In genomic region chr12:57216931-57217871, GRCh38 we compare ENCODE assay signal across 7 cellular contexts. TPM values are rescaled to one million over a fixed set of nuclear protein-coding genes. Genes with fewer than 3 reads are reported as not detected.
DNase-seq lines count a peak whose midpoint lies in the region; ATAC-seq and TF ChIP-seq lines count a peak whose summit lies in the region.

No MANE protein-coding gene starts in this region.

- H3K9me3 Mint-ChIP-seq in MCF 10A (ENCODE audit: unreplicated experiment) (no peaks in the 10 kb centered on the region), natural killer cell (no peaks in the 10 kb centered on the region)

- POLR2A ChIA-PET in MCF 10A (lab: Yijun Ruan, JAX), result interaction anchor here (0.7 to 1.1 kb wide), 3 partner anchors 23 to 185 kb away, joined by 3 read pairs; no protein-coding TSS in a partner anchor

- no peak for TF ChIP-seq POLR2A in NB4 (IDR thresholded peaks at IDR 0.05; ENCODE audit: extremely low read depth, insufficient read length)

- peaks cover 11% of the 10 kb centered on the region for H3K27me3 ChIP-seq in GM06990 (replicated peaks; ENCODE audit: control insufficient read depth, insufficient read depth, low read length)

- intact Hi-C loops in MCF 10A (cut with micrococcal nuclease) (no loop called here), natural killer cell (cut with micrococcal nuclease) (loop anchor here (1.0 kb wide), 1 partner anchor 8 kb away; no protein-coding TSS in a partner anchor)

- H3K36me3 ChIP-seq in GM06990 (ENCODE audit: control insufficient read depth, insufficient read depth, low read length), result no peaks in the 10 kb centered on the region

- TF ChIP-seq CTCF in GM06990 (IDR thresholded peaks at IDR 0.05; ENCODE audit: insufficient read depth, low read length, poor library complexity, severe bottlenecking), result no peak
- TF ChIP-seq CTCF in NB4 (IDR thresholded peaks at IDR 0.05; ENCODE audit: low read depth, low read length), result no peak
- TF ChIP-seq CTCF in MCF 10A (IDR thresholded peaks at IDR 0.05; ENCODE audit: unreplicated experiment), result no peak
- TF ChIP-seq CTCF in natural killer cell (IDR thresholded peaks at IDR 0.05), result no peak

- CTCF ChIA-PET in MCF 10A (lab: Yijun Ruan, JAX), result interaction anchor here (0.7 to 1.9 kb wide), 6 partner anchors 11 to 40 kb away, joined by 4 to 13 read pairs (median 5); partner anchors contain the start of gene SHMT2

- H3K4me3 Mint-ChIP-seq in MCF 10A (ENCODE audit: unreplicated experiment) (peak overlapping the region; percentile 72), natural killer cell (peak overlapping the region; percentile 69)

- H3K36me3 Mint-ChIP-seq in MCF 10A (ENCODE audit: insufficient read depth, unreplicated experiment), result no peaks in the 10 kb centered on the region
- no peaks in the 10 kb centered on the region for H3K36me3 Mint-ChIP-seq in natural killer cell

- H3K4me1 Mint-ChIP-seq in MCF 10A (ENCODE audit: insufficient read depth, unreplicated experiment), result peaks cover 34% of the 10 kb centered on the region
- peaks cover 41 to 76% of the 10 kb centered on the region in 2 donors for H3K4me1 Mint-ChIP-seq in natural killer cell

- DNase-seq in GM06990 (ENCODE audit: extremely low read depth, insufficient read length) (no peak), NB4 (ENCODE audit: low read depth) (peak; percentile 49), MCF 10A (ENCODE audit: unreplicated experiment) (no peak), natural killer cell (peak; percentile 53), cerebellar nuclear complex (lab: John Stamatoyannopoulos, UW) (no peak), pons (ENCODE audit: low spot score) (no peak)

- peak; percentile 52 to 71 (median 63) for ATAC-seq in natural killer cell
- no peak for ATAC-seq in GM18858 (IDR thresholded peaks at IDR 0.05; ENCODE audit: unreplicated experiment)

- H3K27me3 Mint-ChIP-seq in MCF 10A (ENCODE audit: insufficient read depth, unreplicated experiment) (peaks cover 70% of the 10 kb centered on the region), natural killer cell (ENCODE audit: low read depth in 2 of 2) (peaks cover 71 to 76% of the 10 kb centered on the region in 2 donors)

- H3K27ac Mint-ChIP-seq in MCF 10A (ENCODE audit: low read depth, unreplicated experiment) (peak overlapping the region; percentile 42), natural killer cell (peak overlapping the region in 1 of 2 donors; percentile 68)

- H3K4me3 ChIP-seq in GM06990 (replicated peaks; ENCODE audit: low read depth, low read length), result peak overlapping the region; percentile 43
- no peak overlapping the region for H3K4me3 ChIP-seq in NB4 (ENCODE audit: low read depth, low read length)

- BruUV-seq in MCF 10A (replicated peaks; lab: Mats Ljungman, UMichigan), result no TSS peak

RNA-seq across cellular contexts. Expression of gene NXPH4, which starts 0.6 kb away (rescaled TPM):
- total RNA-seq in MCF 10A (2022), result 2.2 and 2.8 TPM in 2 replicates
- total RNA-seq in natural killer cell, result under 1 TPM in 1 of 3 donors, not detected in 2; 0.82 TPM

RNA-seq across cellular contexts. Expression of gene SHMT2, which starts 12.3 kb away (rescaled TPM):
- 375 and 421 TPM in 2 replicates for total RNA-seq in MCF 10A (2022)
- total RNA-seq in natural killer cell, result 10 to 100 TPM; 28.6 to 39.3 (median 34.9) TPM

RNA-seq across cellular contexts. Expression of gene STAC3, which starts 33.8 kb away (rescaled TPM):
- total RNA-seq in MCF 10A (2022) (2.5 and 2.8 TPM in 2 replicates), natural killer cell (1 to 10 TPM; 2.4 to 4.1 (median 3.8) TPM)

Comparison
In these comparisons a context has a peak if more than half of its experiments do, and no peak if none do; other contexts are left out.
1. DNase-seq: peak in NB4 (single experiment) and natural killer cell (single experiment); none in GM06990 (single experiment), MCF 10A (single experiment), cerebellar nuclear complex (0 of 2) and pons (single experiment).